Comparison of ENCODE assay signal across 19 cellular contexts in the genomic region with DNA sequence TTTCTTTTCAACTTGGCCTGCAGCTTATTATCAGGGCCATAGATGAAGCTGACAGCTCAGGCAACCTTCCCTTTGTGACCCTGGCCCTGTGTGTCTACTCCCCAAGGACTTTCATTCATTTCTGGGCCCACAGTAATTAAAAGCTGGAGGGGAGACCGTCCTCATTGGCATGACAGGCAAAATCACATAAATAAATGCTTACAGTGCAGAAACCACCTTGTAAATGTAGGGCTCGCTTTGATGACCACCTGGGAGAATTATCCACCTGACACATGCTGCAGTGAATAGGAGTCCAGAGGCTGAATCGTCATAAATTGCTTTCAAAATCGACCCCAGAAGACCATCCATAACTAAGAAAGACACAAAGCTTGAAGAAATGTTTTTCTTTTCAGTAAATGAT.
"Had no signal": no experiment of that assay in that cellular context is flagged by ENCODE, and none has a peak within 500 bp of the region (broad histone marks: within the 10 kb centered on the region; RNA-seq: fewer than 3 reads in every experiment).

No MANE protein-coding gene starts in this region.

- ATAC-seq: T-cell had no signal

- H3K9ac ChIP-seq: SK-N-SH had no signal

- H3K36me3 Mint-ChIP-seq: T-cell had no signal

- H3K36me3 ChIP-seq: MG63 had no signal

- H3K9me3 ChIP-seq: MG63, SK-N-SH had no signal

- H3K27me3 ChIP-seq: MG63 had no signal

- H3K27ac ChIP-seq: RWPE1 had no signal

- H3K4me3 Mint-ChIP-seq: T-cell had no signal

- H3K4me2 ChIP-seq: SK-N-SH had no signal

- H3K27me3 Mint-ChIP-seq: T-cell had no signal

- DNase-seq: Karpas-422, KG1, MG63, NCI-H1092, NCI-H1105 treated with DMSO at 0.1 percent for 48 hours, NCI-H1417 treated with DMSO at 0.1 percent for 48 hours, NCI-H1694, NCI-H187 treated with DMSO at 0.1 percent for 48 hours, NCI-H2029 treated with DMSO at 0.1 percent for 48 hours, NCI-H2171 treated with DMSO at 0.1 percent for 48 hours, NCI-H345, NCI-H446 treated with DMSO at 0.1 percent for 48 hours, NCI-H510A treated with DMSO at 0.1 percent for 48 hours, NCI-H526, SHP77, SW 1271, T-cell had no signal

- H3K9me3 Mint-ChIP-seq: T-cell had no signal

- H3K4me3 ChIP-seq: MG63 had no signal

- H3K27ac Mint-ChIP-seq: T-cell had no signal

- H3K4me1 Mint-ChIP-seq: T-cell had no signal
